Comparison of ENCODE assay signal across 23 cellular contexts in the genomic region with DNA sequence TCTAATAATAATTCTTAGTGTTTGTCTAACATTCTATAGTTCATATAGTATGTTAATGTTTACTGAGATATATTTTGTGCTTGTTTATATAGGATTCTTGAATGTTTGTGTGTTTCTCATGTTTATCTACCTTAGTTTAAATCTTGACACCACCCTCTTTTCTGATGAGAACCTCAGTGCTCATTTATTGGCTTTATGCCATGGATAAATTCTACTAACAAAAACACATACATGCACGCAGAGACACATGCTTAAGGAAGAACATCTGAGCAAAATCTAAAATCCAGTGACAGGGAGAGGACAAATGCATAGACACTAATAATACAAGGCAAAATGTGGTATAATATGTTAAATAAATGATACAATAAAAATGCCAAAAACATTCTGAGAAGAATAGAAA.
"Had no signal": no experiment of that assay in that cellular context is flagged by ENCODE, and none has a peak within 500 bp of the region (broad histone marks: within the 10 kb centered on the region; RNA-seq: fewer than 3 reads in every experiment).

No MANE protein-coding gene starts in this region.

- H3K9me3 ChIP-seq: colonic mucosa, left lung, ovary, prostate gland, spleen, upper lobe of left lung had no signal

- H3K36me3 ChIP-seq: colonic mucosa, left lung, ovary, prostate gland, spleen, upper lobe of left lung had no signal

- H3K36me3 Mint-ChIP-seq: activated naive CD4-positive, alpha-beta T cell treated with anti-CD3 and anti-CD28 coated beads, Interleukin-2, amount 50 U/mL, for 72 hours; brain; WTC11 had no signal

- H3K27me3 ChIP-seq: colonic mucosa, dorsolateral prefrontal cortex, left lung, ovary, spleen, upper lobe of left lung had no signal

- H3K27ac Mint-ChIP-seq: activated CD4-positive, alpha-beta T cell treated with anti-CD3 and anti-CD28 coated beads for 36 hours; activated naive CD4-positive, alpha-beta T cell treated with anti-CD3 and anti-CD28 coated beads, Interleukin-2, amount 50 U/mL, for 72 hours; activated T-cell treated with anti-CD3 and anti-CD28 coated beads, Interleukin-2, amount 50 U/mL, for 24 hours; activated T-helper 17 cell treated with anti-CD3 and anti-CD28 coated beads, Interleukin-2, amount 50 U/mL, for 72 hours; effector memory CD8-positive, alpha-beta T cell; naive thymus-derived CD8-positive, alpha-beta T cell; WTC11 had no signal

- H3K4me1 Mint-ChIP-seq: activated T-helper 17 cell treated with anti-CD3 and anti-CD28 coated beads, Interleukin-2, amount 50 U/mL, for 72 hours had no signal

- H3K27me3 Mint-ChIP-seq: activated CD4-positive, alpha-beta T cell treated with anti-CD3 and anti-CD28 coated beads for 36 hours; activated T-cell treated with anti-CD3 and anti-CD28 coated beads, Interleukin-2, amount 50 U/mL, for 24 hours; activated T-helper 17 cell treated with anti-CD3 and anti-CD28 coated beads, Interleukin-2, amount 50 U/mL, for 72 hours; effector memory CD8-positive, alpha-beta T cell; naive thymus-derived CD8-positive, alpha-beta T cell had no signal

- DNase-seq: activated CD4-positive, alpha-beta T cell treated with anti-CD3 and anti-CD28 coated beads for 36 hours; activated CD4-positive, alpha-beta T cell treated with anti-CD3 and anti-CD28 coated beads, Interleukin-2, amount 50 U/mL, for 4 hours; activated CD8-positive, alpha-beta memory T cell treated with anti-CD3 and anti-CD28 coated beads for 24 hours; activated CD8-positive, alpha-beta memory T cell treated with anti-CD3 and anti-CD28 coated beads, Interleukin-2, amount 50 U/mL, for 4 hours; activated T-cell treated with anti-CD3 and anti-CD28 coated beads, Interleukin-2, amount 50 U/mL, for 24 hours; aorta; colonic mucosa; dorsolateral prefrontal cortex; effector memory CD8-positive, alpha-beta T cell; left lung; naive thymus-derived CD8-positive, alpha-beta T cell; ovary; spleen; stimulated activated CD4-positive, alpha-beta T cell treated with anti-CD3 and anti-CD28 coated beads, Interleukin-4, amount 100 ng/mL, for 1 hour; stimulated activated naive CD4-positive, alpha-beta T cell treated with Interleukin-2 at 50 U/mL for 16 hours; T-helper 9 cell; upper lobe of left lung had no signal

- H3K27ac ChIP-seq: colonic mucosa, left lung, ovary, prostate gland, spleen, upper lobe of left lung had no signal

- H3K4me1 ChIP-seq: colonic mucosa, prostate gland had no signal

- H3K4me3 ChIP-seq: colonic mucosa, dorsolateral prefrontal cortex, left lung, ovary, prostate gland, spleen, upper lobe of left lung had no signal

- ATAC-seq: effector memory CD8-positive, alpha-beta T cell; naive thymus-derived CD8-positive, alpha-beta T cell; WTC11 had no signal

- H3K9me3 Mint-ChIP-seq: activated naive CD4-positive, alpha-beta T cell treated with anti-CD3 and anti-CD28 coated beads, Interleukin-2, amount 50 U/mL, for 72 hours; activated T-cell treated with anti-CD3 and anti-CD28 coated beads, Interleukin-2, amount 50 U/mL, for 24 hours; activated T-helper 17 cell treated with anti-CD3 and anti-CD28 coated beads, Interleukin-2, amount 50 U/mL, for 72 hours; effector memory CD8-positive, alpha-beta T cell; mesothelial cell of epicardium; WTC11 had no signal

- H3K4me3 Mint-ChIP-seq: activated CD4-positive, alpha-beta T cell treated with anti-CD3 and anti-CD28 coated beads for 36 hours; activated T-cell treated with anti-CD3 and anti-CD28 coated beads, Interleukin-2, amount 50 U/mL, for 24 hours; activated T-helper 17 cell treated with anti-CD3 and anti-CD28 coated beads, Interleukin-2, amount 50 U/mL, for 72 hours; brain; effector memory CD8-positive, alpha-beta T cell; mesothelial cell of epicardium; naive thymus-derived CD8-positive, alpha-beta T cell; WTC11 had no signal
